ENCODE assay signal across 1 cellular context in genomic region chr13:40673061-40673397, GRCh38.
TF ChIP-seq lines count a peak whose summit lies in the region.

No MANE protein-coding gene starts in this region.

TF ChIP-seq in WTC11, 78 proteins besides CTCF, POLR2A, EP300 and RAD21 (continued from another document):
- TF ChIP-seq TEAD4 (CRISPR knock-in tag; IDR thresholded peaks at IDR 0.05): no peak
- no peak for TF ChIP-seq CREB1 (CRISPR knock-in tag; IDR thresholded peaks at IDR 0.05)
- no peak for TF ChIP-seq USF2 (CRISPR knock-in tag; IDR thresholded peaks at IDR 0.05)
- TF ChIP-seq SMAD3 (CRISPR knock-in tag; IDR thresholded peaks at IDR 0.05; ENCODE audit: borderline replicate concordance): no peak
- TF ChIP-seq ARID4B (CRISPR knock-in tag; IDR thresholded peaks at IDR 0.05; ENCODE audit: borderline replicate concordance): no peak
- TF ChIP-seq ZNF396 (CRISPR knock-in tag; IDR thresholded peaks at IDR 0.05; ENCODE audit: borderline replicate concordance): no peak
- TF ChIP-seq NFATC4 (CRISPR knock-in tag; IDR thresholded peaks at IDR 0.05): no peak
- no peak for TF ChIP-seq ATF1 (CRISPR knock-in tag; IDR thresholded peaks at IDR 0.05)
- no peak for TF ChIP-seq GRHL2 (CRISPR knock-in tag; IDR thresholded peaks at IDR 0.05; ENCODE audit: insufficient replicate concordance, severe bottlenecking)
- no peak for TF ChIP-seq MXD4 (CRISPR knock-in tag; IDR thresholded peaks at IDR 0.05; ENCODE audit: borderline replicate concordance)
- no peak for TF ChIP-seq ETV6 (CRISPR knock-in tag; IDR thresholded peaks at IDR 0.05)
